Comparison of ENCODE assay signal across 1 cellular context in the genomic region with DNA sequence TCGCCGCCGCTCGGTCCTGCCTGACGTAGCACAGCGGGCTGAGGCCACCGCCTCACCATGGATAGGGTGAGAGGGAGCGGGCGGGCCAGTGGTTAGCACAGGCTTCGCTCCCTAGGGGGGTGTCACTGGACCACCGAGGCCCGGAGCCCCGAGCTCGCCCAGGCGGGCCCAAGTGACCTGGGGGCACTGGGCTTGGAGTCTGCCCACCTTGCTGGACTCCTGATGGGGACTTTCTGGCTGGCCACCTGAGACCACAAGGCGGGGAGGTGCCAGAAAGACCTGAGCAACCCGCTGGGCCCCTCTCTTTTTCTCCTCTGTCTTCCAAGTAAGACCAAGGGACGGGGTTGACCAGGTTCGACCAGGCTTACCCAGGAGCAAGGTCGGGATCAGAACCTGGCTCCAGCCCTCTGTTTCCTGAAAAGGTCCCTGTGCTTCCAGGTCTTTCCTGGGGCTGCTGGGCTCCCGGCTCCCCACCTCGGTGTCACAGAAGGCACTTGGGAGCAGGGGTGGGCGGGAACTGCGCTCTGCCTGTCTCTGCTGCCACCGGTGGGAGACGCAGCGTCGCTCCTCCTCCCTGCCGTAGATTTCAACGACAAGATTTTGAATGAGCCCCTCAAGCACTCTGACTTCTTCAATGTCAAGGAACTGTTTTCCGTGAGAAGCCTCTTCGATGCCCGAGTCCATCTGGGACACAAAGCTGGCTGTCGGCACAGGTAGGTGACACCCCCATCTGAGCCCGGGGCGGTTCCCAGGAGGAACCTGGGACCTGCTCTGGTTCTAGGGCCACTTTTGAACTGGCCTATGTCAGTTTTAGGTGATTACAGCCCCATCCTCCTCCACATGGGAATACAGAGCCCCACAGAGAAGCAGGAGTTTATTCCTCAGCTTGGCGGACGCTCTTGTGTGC.
TF ChIP-seq lines count a peak whose summit lies in the region.

No MANE protein-coding gene starts in this region.

TF ChIP-seq in HepG2, 621 proteins besides CTCF, POLR2A, EP300 and RAD21:
- TF ChIP-seq ZMYM3 (CRISPR knock-in tag; IDR thresholded peaks at IDR 0.05): 0 out of 2 replicates have a peak, but pooled peaks have one; percentile 20
- no peak for TF ChIP-seq SP1 (IDR thresholded peaks at IDR 0.05)
- TF ChIP-seq SP1 (CRISPR knock-in tag; IDR thresholded peaks at IDR 0.05): peak; percentile 24; the same call in 1 of the 2 replicates
- TF ChIP-seq ZNF446 (CRISPR knock-in tag; IDR thresholded peaks at IDR 0.05): 0 out of 2 replicates have a peak, but pooled peaks have one; percentile 2
- TF ChIP-seq ZNF567 (CRISPR knock-in tag; IDR thresholded peaks at IDR 0.05; ENCODE audit: borderline replicate concordance): 0 out of 2 replicates have a peak, but pooled peaks have one; percentile 36
- TF ChIP-seq KDM1A (CRISPR knock-in tag; IDR thresholded peaks at IDR 0.05): no peak
- 0 out of 2 replicates have a peak, but pooled peaks have one; percentile 5 for TF ChIP-seq ZNF687 (CRISPR knock-in tag; IDR thresholded peaks at IDR 0.05)
- TF ChIP-seq ZNF678 (CRISPR knock-in tag; IDR thresholded peaks at IDR 0.05): no peak
- 0 out of 2 replicates have a peak, but pooled peaks have one; percentile 17 for TF ChIP-seq U2AF2 (IDR thresholded peaks at IDR 0.05; ENCODE audit: low read depth, low read length)
- no peak for TF ChIP-seq HOXA5 (CRISPR knock-in tag; IDR thresholded peaks at IDR 0.05)
- peak; percentile 1 for TF ChIP-seq AGO2 (optimal IDR thresholded peaks at IDR 0.05; ENCODE audit: low read depth, low read length)
- peak; percentile 61; the same call in 1 of the 2 replicates for TF ChIP-seq ZBTB14 (CRISPR knock-in tag; IDR thresholded peaks at IDR 0.05)
- TF ChIP-seq ZNF788 (CRISPR knock-in tag; IDR thresholded peaks at IDR 0.05; ENCODE audit: borderline replicate concordance): 0 out of 2 replicates have a peak, but pooled peaks have one; percentile 4
- no peak for TF ChIP-seq PAF1 (CRISPR knock-in tag; IDR thresholded peaks at IDR 0.05)
- 0 out of 2 replicates have a peak, but pooled peaks have one; percentile 24 for TF ChIP-seq SAP130 (CRISPR knock-in tag; IDR thresholded peaks at IDR 0.05; ENCODE audit: low read depth)
- TF ChIP-seq, protein P1, sequence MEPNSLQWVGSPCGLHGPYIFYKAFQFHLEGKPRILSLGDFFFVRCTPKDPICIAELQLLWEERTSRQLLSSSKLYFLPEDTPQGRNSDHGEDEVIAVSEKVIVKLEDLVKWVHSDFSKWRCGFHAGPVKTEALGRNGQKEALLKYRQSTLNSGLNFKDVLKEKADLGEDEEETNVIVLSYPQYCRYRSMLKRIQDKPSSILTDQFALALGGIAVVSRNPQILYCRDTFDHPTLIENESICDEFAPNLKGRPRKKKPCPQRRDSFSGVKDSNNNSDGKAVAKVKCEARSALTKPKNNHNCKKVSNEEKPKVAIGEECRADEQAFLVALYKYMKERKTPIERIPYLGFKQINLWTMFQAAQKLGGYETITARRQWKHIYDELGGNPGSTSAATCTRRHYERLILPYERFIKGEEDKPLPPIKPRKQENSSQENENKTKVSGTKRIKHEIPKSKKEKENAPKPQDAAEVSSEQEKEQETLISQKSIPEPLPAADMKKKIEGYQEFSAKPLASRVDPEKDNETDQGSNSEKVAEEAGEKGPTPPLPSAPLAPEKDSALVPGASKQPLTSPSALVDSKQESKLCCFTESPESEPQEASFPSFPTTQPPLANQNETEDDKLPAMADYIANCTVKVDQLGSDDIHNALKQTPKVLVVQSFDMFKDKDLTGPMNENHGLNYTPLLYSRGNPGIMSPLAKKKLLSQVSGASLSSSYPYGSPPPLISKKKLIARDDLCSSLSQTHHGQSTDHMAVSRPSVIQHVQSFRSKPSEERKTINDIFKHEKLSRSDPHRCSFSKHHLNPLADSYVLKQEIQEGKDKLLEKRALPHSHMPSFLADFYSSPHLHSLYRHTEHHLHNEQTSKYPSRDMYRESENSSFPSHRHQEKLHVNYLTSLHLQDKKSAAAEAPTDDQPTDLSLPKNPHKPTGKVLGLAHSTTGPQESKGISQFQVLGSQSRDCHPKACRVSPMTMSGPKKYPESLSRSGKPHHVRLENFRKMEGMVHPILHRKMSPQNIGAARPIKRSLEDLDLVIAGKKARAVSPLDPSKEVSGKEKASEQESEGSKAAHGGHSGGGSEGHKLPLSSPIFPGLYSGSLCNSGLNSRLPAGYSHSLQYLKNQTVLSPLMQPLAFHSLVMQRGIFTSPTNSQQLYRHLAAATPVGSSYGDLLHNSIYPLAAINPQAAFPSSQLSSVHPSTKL (CRISPR knock-in tag; IDR thresholded peaks at IDR 0.05): no peak
- no peak for TF ChIP-seq ZNF44 (CRISPR knock-in tag; IDR thresholded peaks at IDR 0.05)
- TF ChIP-seq ATM (IDR thresholded peaks at IDR 0.05; ENCODE audit: borderline replicate concordance): no peak
- peak; percentile 62; the same call in 1 of the 2 replicates for TF ChIP-seq SP5 (CRISPR knock-in tag; IDR thresholded peaks at IDR 0.05; ENCODE audit: borderline replicate concordance, low read depth)
- TF ChIP-seq ZNF253 (CRISPR knock-in tag; IDR thresholded peaks at IDR 0.05; ENCODE audit: borderline replicate concordance): no peak
- 0 out of 2 replicates have a peak, but pooled peaks have one; percentile 48 for TF ChIP-seq ZNF839 (CRISPR knock-in tag; IDR thresholded peaks at IDR 0.05; ENCODE audit: borderline replicate concordance)
- 0 out of 2 replicates have a peak, but pooled peaks have one; percentile 14 for TF ChIP-seq PCBP1 (IDR thresholded peaks at IDR 0.05; ENCODE audit: borderline replicate concordance, low read depth, low read length)
